Comparison of ENCODE assay signal across 9 cellular contexts in the genomic region with DNA sequence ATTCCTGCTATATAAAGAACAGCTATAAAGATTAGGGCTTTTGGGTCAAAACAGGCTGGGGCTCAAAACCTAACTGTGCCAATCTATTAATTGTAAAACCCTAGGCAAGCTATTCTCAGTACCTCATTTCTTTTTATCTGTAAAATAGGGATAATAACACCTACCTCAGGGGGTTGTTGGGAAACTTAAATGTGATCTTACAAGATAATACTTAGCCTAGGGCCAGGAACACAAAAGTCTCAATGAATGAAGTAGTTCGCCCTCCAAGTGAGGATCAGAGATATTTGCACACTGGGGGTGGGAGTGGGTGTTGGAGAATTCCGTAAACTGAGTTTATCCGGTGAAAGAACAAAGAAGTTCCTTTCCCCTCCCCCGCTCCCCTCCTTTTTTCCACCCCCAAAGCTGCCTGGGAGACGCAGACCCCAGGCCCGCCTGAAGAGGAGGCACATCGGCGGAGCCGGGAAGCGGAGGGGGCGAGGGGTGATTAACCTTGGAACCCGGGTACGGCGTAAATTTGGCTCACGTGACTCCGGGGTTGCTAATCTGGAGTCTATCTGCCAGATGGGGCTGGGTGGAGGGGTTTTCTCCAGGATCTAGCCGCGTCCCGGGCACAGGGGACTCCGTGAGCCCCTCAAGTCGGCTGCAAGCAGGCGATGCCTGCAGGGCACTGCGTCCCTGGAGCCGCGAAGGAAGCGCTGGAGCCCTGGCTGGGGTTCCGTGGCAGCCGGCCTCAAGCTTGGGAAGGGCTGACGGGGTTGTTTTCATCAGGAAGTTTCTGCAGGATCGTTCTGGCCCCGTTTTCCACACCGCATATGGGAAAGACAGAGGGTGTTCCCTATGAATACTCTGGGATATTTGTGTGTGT. TPM values are rescaled to one million over a fixed set of nuclear protein-coding genes. Genes with fewer than 3 reads are reported as not detected.
DNase-seq lines count a peak whose midpoint lies in the region; ATAC-seq and TF ChIP-seq lines count a peak whose summit lies in the region.
"Had no signal": no experiment of that assay in that cellular context is flagged by ENCODE, and none has a peak within 500 bp of the region (broad histone marks: within the 10 kb centered on the region; RNA-seq: fewer than 3 reads in every experiment).

No MANE protein-coding gene starts in this region.

- TF ChIP-seq CTCF in coronary artery (IDR thresholded peaks at IDR 0.05): no peak
- TF ChIP-seq CTCF in uterus (IDR thresholded peaks at IDR 0.05): no peak

- no peaks in the 10 kb centered on the region for H3K9me3 Mint-ChIP-seq in activated naive CD8-positive, alpha-beta T cell (ENCODE audit: low read depth)
- H3K9me3 Mint-ChIP-seq in activated naive CD8-positive, alpha-beta T cell treated with anti-CD3 and anti-CD28 coated beads for 36 hours: no peaks in the 10 kb centered on the region

- TF ChIP-seq POLR2A in uterus (IDR thresholded peaks at IDR 0.05): no peak

- DNase-seq in activated naive CD8-positive, alpha-beta T cell treated with anti-CD3 and anti-CD28 coated beads for 36 hours: no peak
- DNase-seq in coronary artery (ENCODE audit: low spot score) (no peak), uterus (peak; percentile 39 to 52), glomerular visceral epithelial cell (ENCODE audit: extremely low spot score) (no peak)
- no peak for DNase-seq in effector CD4-positive, alpha-beta T cell
- DNase-seq: aorta had no signal

- peak overlapping the region; percentile 77 for H3K4me3 ChIP-seq in coronary artery
- peak overlapping the region; percentile 59 for H3K4me3 ChIP-seq in mesodermal cell (ENCODE audit: extremely low read depth, insufficient read depth, low read length, poor library complexity, severe bottlenecking)
- peak overlapping the region; percentile 37 to 39 for H3K4me3 ChIP-seq in uterus

- intact Hi-C loops in uterus (cut with DNase I; ENCODE audit: low total_unique reads): loop anchor here (10.0 kb wide), 1 partner anchor 97 kb away; no protein-coding TSS in a partner anchor

- no peak overlapping the region for H3K27ac Mint-ChIP-seq in activated naive CD8-positive, alpha-beta T cell
- H3K27ac Mint-ChIP-seq in activated naive CD8-positive, alpha-beta T cell treated with anti-CD3 and anti-CD28 coated beads for 36 hours: no peak overlapping the region

- WGBS in mesodermal cell (ENCODE audit: insufficient coverage in 2 of 2), 2 experiments: 1% methylated on average over 24 to 28 of the region's 32 CpGs

- H3K27me3 Mint-ChIP-seq in activated naive CD8-positive, alpha-beta T cell: peaks cover 29% of the 10 kb centered on the region
- peaks cover 61% of the 10 kb centered on the region for H3K27me3 Mint-ChIP-seq in activated naive CD8-positive, alpha-beta T cell treated with anti-CD3 and anti-CD28 coated beads for 36 hours

- peak overlapping the region; percentile 83 for H3K4me3 Mint-ChIP-seq in activated naive CD8-positive, alpha-beta T cell
- no peak overlapping the region for H3K4me3 Mint-ChIP-seq in activated naive CD8-positive, alpha-beta T cell treated with anti-CD3 and anti-CD28 coated beads for 36 hours

- H3K27ac ChIP-seq in coronary artery (peak overlapping the region in 1 of 2 donors; percentile 37), mesodermal cell (ENCODE audit: low read depth, low read length, severe bottlenecking) (peak overlapping the region; percentile 68), uterus (peak overlapping the region; percentile 68 to 70)

- H3K4me1 ChIP-seq in mesodermal cell (ENCODE audit: control insufficient read depth, insufficient read depth, low read length, poor library complexity, severe bottlenecking) (peaks cover 25% of the 10 kb centered on the region), uterus (peaks cover 0 to 8% of the 10 kb centered on the region in 2 donors)

- no peak for ATAC-seq in HG03045 (IDR thresholded peaks at IDR 0.05; ENCODE audit: unreplicated experiment)

- H3K36me3 ChIP-seq in mesodermal cell (ENCODE audit: control insufficient read depth, insufficient read depth, low read length) (peaks cover 20% of the 10 kb centered on the region), uterus (no peaks in the 10 kb centered on the region)

- H3K4me1 Mint-ChIP-seq in activated naive CD8-positive, alpha-beta T cell (ENCODE audit: low read depth): peaks cover 14% of the 10 kb centered on the region
- H3K4me1 Mint-ChIP-seq in activated naive CD8-positive, alpha-beta T cell treated with anti-CD3 and anti-CD28 coated beads for 36 hours: peaks cover 3% of the 10 kb centered on the region

- H3K27me3 ChIP-seq in uterus: no peaks in the 10 kb centered on the region

- H3K9me3 ChIP-seq in mesodermal cell (ENCODE audit: control insufficient read depth, low read length): no peaks in the 10 kb centered on the region
- H3K9me3 ChIP-seq in uterus: no peaks in the 10 kb centered on the region

- H3K36me3 Mint-ChIP-seq in activated naive CD8-positive, alpha-beta T cell: no peaks in the 10 kb centered on the region
- no peaks in the 10 kb centered on the region for H3K36me3 Mint-ChIP-seq in activated naive CD8-positive, alpha-beta T cell treated with anti-CD3 and anti-CD28 coated beads for 36 hours

RNA-seq across cellular contexts. Expression of gene PODXL, which starts 1.3 kb away (rescaled TPM):
- under 1 TPM; 0.70 to 0.88 TPM for total RNA-seq in activated naive CD8-positive, alpha-beta T cell treated with anti-CD3 and anti-CD28 coated beads for 36 hours
- 209 TPM for polyA plus RNA-seq in mesodermal cell (2013, experiment 1 of 2)
- polyA plus RNA-seq in mesodermal cell (2013, experiment 2 of 2): 222 TPM
- 100 to 1,000 TPM in 1 of 4 donors, 10 to 100 TPM in 3; 33.6 to 135 (median 36.1) TPM for total RNA-seq in uterus

Comparison
In these comparisons a context has a peak if more than half of its experiments do, and no peak if none do; other contexts are left out.
1. DNase-seq: peak in uterus (2 of 2); none in activated naive CD8-positive, alpha-beta T cell treated with anti-CD3 and anti-CD28 coated beads for 36 hours (single experiment), coronary artery (single experiment), glomerular visceral epithelial cell (single experiment) and effector CD4-positive, alpha-beta T cell (single experiment).
2. RNA of gene PODXL, which starts 1.3 kb away (total RNA-seq): 33.6 to 135 TPM in uterus; 0.70 to 0.88 TPM in activated naive CD8-positive, alpha-beta T cell treated with anti-CD3 and anti-CD28 coated beads for 36 hours; every median in the first group is over 10 times any median in the second.
3. Peak in every context shown above with its lines, with median percentiles within 50 percentile points of each other: H3K4me3 ChIP-seq.